In genomic region chr9:8408575-8409190, GRCh38 we compare ENCODE assay signal across 1 cellular context.
TF ChIP-seq lines count a peak whose summit lies in the region.

No MANE protein-coding gene starts in this region.

TF ChIP-seq in WTC11, 78 proteins besides CTCF, POLR2A, EP300 and RAD21 (continued from another document):
- no peak for TF ChIP-seq ARID4B (CRISPR knock-in tag; IDR thresholded peaks at IDR 0.05; ENCODE audit: borderline replicate concordance)
- TF ChIP-seq HMGXB4 (CRISPR knock-in tag; IDR thresholded peaks at IDR 0.05): no peak
- TF ChIP-seq PRDM15 (CRISPR knock-in tag; IDR thresholded peaks at IDR 0.05): no peak
- no peak for TF ChIP-seq SMAD3 (CRISPR knock-in tag; IDR thresholded peaks at IDR 0.05; ENCODE audit: borderline replicate concordance)
- TF ChIP-seq ATF1 (CRISPR knock-in tag; IDR thresholded peaks at IDR 0.05): no peak
- TF ChIP-seq ZNF317 (CRISPR knock-in tag; IDR thresholded peaks at IDR 0.05; ENCODE audit: borderline replicate concordance, low read depth): no peak
- no peak for TF ChIP-seq RELA (CRISPR knock-in tag; IDR thresholded peaks at IDR 0.05; ENCODE audit: borderline replicate concordance)
- no peak for TF ChIP-seq ZNF281 (CRISPR knock-in tag; IDR thresholded peaks at IDR 0.05)
- no peak for TF ChIP-seq ATF6 (CRISPR knock-in tag; IDR thresholded peaks at IDR 0.05)
- no peak for TF ChIP-seq RORB (CRISPR knock-in tag; IDR thresholded peaks at IDR 0.05)
- TF ChIP-seq NR2C2 (CRISPR knock-in tag; IDR thresholded peaks at IDR 0.05): no peak
- no peak for TF ChIP-seq ZNF232 (CRISPR knock-in tag; IDR thresholded peaks at IDR 0.05)
- TF ChIP-seq IRF1 (CRISPR knock-in tag; IDR thresholded peaks at IDR 0.05): no peak
- TF ChIP-seq, protein P1, sequence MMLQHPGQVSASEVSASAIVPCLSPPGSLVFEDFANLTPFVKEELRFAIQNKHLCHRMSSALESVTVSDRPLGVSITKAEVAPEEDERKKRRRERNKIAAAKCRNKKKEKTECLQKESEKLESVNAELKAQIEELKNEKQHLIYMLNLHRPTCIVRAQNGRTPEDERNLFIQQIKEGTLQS (CRISPR knock-in tag; conservative IDR thresholded peaks at IDR 0.05): no peak
